25 cellular contexts compared by ENCODE assay signal in the genomic region with DNA sequence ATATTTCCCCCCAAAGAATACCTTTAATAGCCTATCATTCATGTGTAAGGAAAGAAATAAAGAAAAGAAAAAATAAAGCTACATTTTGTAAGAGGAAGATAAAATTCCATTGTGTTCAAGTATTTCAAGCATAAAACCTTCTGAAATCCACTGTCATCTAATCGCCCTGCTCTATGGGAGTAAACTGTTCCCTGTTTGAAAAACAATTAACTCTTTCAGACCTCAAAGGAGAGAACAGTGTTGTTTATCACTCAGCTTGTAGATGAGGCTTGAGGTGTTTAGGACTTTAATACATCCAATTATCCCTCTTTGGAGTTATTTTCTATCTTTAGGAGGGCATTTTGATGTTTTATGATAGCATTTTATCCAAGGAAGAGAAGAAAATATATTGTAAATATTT.
"Had no signal": no experiment of that assay in that cellular context is flagged by ENCODE, and none has a peak within 500 bp of the region (broad histone marks: within the 10 kb centered on the region; RNA-seq: fewer than 3 reads in every experiment).

No MANE protein-coding gene starts in this region.

- DNase-seq: colonic mucosa; cortex of kidney; effector CD8-positive, alpha-beta T cell; effector memory CD8-positive, alpha-beta T cell; endodermal cell; erythroblast; esophagus squamous epithelium; foreskin fibroblast; foreskin melanocyte; gastrocnemius medialis; glutamatergic neuron; head of caudate nucleus; heart right ventricle; hippocampal formation; left cardiac atrium; left lung; left ventricle myocardium superior; mammary epithelial cell; mucosa of descending colon had no signal

- H3K27me3 ChIP-seq: colonic mucosa, esophagus squamous epithelium, gastrocnemius medialis, heart right ventricle, left lung had no signal

- H3K27ac ChIP-seq: colonic mucosa, epithelial cell of prostate, esophagus squamous epithelium, gastrocnemius medialis, heart right ventricle, left lung had no signal

- H3K4me3 ChIP-seq: colonic mucosa, esophagus squamous epithelium, gastrocnemius medialis, heart right ventricle, left lung, lung, mucosa of descending colon had no signal

- H3K4me1 ChIP-seq: colonic mucosa, esophagus squamous epithelium, gastrocnemius medialis, heart right ventricle, left lung had no signal

- ATAC-seq: effector memory CD8-positive, alpha-beta T cell; esophagus mucosa; gastrocnemius medialis; heart right ventricle; left cardiac atrium; left lung; left ventricle myocardium superior; mucosa of descending colon had no signal

- FAIRE-seq: endometrium, islet of Langerhans, keratinocyte had no signal

- H3K36me3 ChIP-seq: colonic mucosa, esophagus squamous epithelium, gastrocnemius medialis, heart right ventricle, left lung had no signal

- H3K9me3 ChIP-seq: colonic mucosa, esophagus squamous epithelium, gastrocnemius medialis, heart right ventricle, left lung, mucosa of descending colon had no signal
